In the genomic region with DNA sequence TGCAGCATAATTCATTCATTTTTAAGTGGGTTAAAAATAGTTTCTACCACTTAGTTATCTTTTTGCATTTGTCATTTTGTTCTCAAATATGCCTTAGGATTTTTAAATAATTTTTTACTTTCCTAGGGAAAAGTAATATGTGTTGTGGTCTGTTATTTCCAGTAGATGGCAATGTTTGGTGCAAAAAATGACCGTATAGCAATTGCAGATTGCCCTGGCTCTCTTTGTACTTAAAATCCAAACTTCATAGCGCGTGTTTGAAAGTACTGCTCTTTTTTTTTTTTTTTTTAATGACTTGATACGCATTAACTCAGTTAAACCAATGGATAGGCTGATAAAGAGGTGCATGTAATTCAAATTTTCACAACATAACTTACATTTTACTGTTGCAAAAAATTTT, we compare ENCODE assay signal across 8 cellular contexts.
A peak's percentile ranks its signal among the peaks of the same experiment; 100 is the strongest.
DNase-seq lines count a peak whose midpoint lies in the region; ATAC-seq, FAIRE-seq and TF ChIP-seq lines count a peak whose summit lies in the region.

No MANE protein-coding gene starts in this region.

- TF ChIP-seq CTCF in kidney epithelial cell (IDR thresholded peaks at IDR 0.05; ENCODE audit: insufficient read depth, low read length, poor library complexity, severe bottlenecking) = peak; percentile 39

- DNase-seq in DMS 273 (lab: John Stamatoyannopoulos, UW; ENCODE audit: unreplicated experiment) (peak; percentile 58), HT1080 (ENCODE audit: low read depth) (peak; percentile 4), kidney epithelial cell (ENCODE audit: low read depth) (no peak), activated gamma-delta T cell (lab: John Stamatoyannopoulos, UW) (no peak)
- no peak for DNase-seq in stimulated activated CD4-positive, alpha-beta T cell treated with anti-CD3 and anti-CD28 coated beads, Interleukin-1b, Interleukin-23, amount 100 ng/mL, for 48 hours

- no peaks in the 10 kb centered on the region for H3K27me3 ChIP-seq in kidney epithelial cell (ENCODE audit: control insufficient read depth, insufficient read depth, low read length)

- peak; percentile 81 for FAIRE-seq in TTC549 (lab: Jason Lieb, UNC)

- ATAC-seq in HG03521 (IDR thresholded peaks at IDR 0.05; ENCODE audit: unreplicated experiment) (no peak), HG02642 (IDR thresholded peaks at IDR 0.05; ENCODE audit: poor library complexity, unreplicated experiment) (no peak)

- H3K36me3 ChIP-seq in kidney epithelial cell (ENCODE audit: control insufficient read depth, insufficient read depth, low read length) = no peaks in the 10 kb centered on the region

- H3K4me3 ChIP-seq in kidney epithelial cell (ENCODE audit: low read depth, low read length) = no peak overlapping the region

Comparison
In these comparisons a context has a peak if more than half of its experiments do, and no peak if none do; other contexts are left out.
1. DNase-seq: peak in DMS 273 (single experiment) and HT1080 (single experiment); none in kidney epithelial cell (single experiment), activated gamma-delta T cell (single experiment) and stimulated activated CD4-positive, alpha-beta T cell treated with anti-CD3 and anti-CD28 coated beads, Interleukin-1b, Interleukin-23, amount 100 ng/mL, for 48 hours (single experiment).